ENCODE assay signal across 8 cellular contexts in genomic region chr1:6358757-6359567, GRCh38. TPM values are rescaled to one million over a fixed set of nuclear protein-coding genes. Genes with fewer than 3 reads are reported as not detected.
DNase-seq lines count a peak whose midpoint lies in the region; ATAC-seq, FAIRE-seq and TF ChIP-seq lines count a peak whose summit lies in the region.

No MANE protein-coding gene starts in this region.

- no peaks in the 10 kb centered on the region for H3K23me2 ChIP-seq in H9 (ENCODE audit: insufficient read length, low read depth, low read length, poor library complexity, severe bottlenecking)
- H3K23me2 ChIP-seq in H1 (ENCODE audit: low read depth, low read length), result no peaks in the 10 kb centered on the region

- no peak for TF ChIP-seq RAD21 in H1 (IDR thresholded peaks at IDR 0.05 in 1 of 2, conservative IDR thresholded peaks at IDR 0.05 in 1 of 2; ENCODE audit: low read depth in 2 of 2, low read length in 2 of 2)

- H2BK5ac ChIP-seq in H9 (ENCODE audit: insufficient read length, low read length) (no peak overlapping the region), H1 (ENCODE audit: low read depth, low read length) (peak overlapping the region; percentile 35; the same call in 1 of the 2 replicates)

- H2BK15ac ChIP-seq in H9 (ENCODE audit: low read depth, low read length) (no peak overlapping the region), H1 (ENCODE audit: low read length) (0 out of 2 replicates have a peak overlapping the region, but pooled peaks have one; percentile 29)

- no peak overlapping the region for H3K56ac ChIP-seq in H9 (ENCODE audit: insufficient read length, low read depth, low read length)
- H3K56ac ChIP-seq in H1 (replicated peaks; ENCODE audit: insufficient read length, low read depth, low read length), result no peak overlapping the region

- CTCF ChIA-PET in WTC11 (lab: Charles Lee) (interaction anchor here (0.6 to 5.1 kb wide), 23 partner anchors 9 to 152 kb away, joined by 3 to 54 read pairs (median 11); partner anchors contain the start of genes ACOT7, HES2, HES3 and RNF207), H1 (lab: Charles Lee; ENCODE audit: partially characterized antibody) (interaction anchor here (0.5 to 34.3 kb wide), 15 partner anchors 10 to 151 kb away, joined by 3 to 1769 read pairs (median 7); partner anchors contain the start of genes ACOT7, HES2 and HES3)

- no peaks in the 10 kb centered on the region for H3K9me3 ChIP-seq in H9 (ENCODE audit: control insufficient read depth, low read depth, low read length)
- H3K9me3 ChIP-seq in H1 (ENCODE audit: insufficient read depth in 2 of 2, low read depth in 1 of 2, low read length in 1 of 2), result no peaks in the 10 kb centered on the region

- H3K36me3 Mint-ChIP-seq in H9 (ENCODE audit: insufficient read depth in 1 of 3, low read depth in 3 of 3) (peaks cover 7 to 9% (median 8%) of the 10 kb centered on the region in 3 experiments; a peak in 4 of 7 replicates), WTC11 (no peaks in the 10 kb centered on the region), nephron (ENCODE audit: low read depth) (peaks cover 5% of the 10 kb centered on the region)

- H3K4me1 ChIP-seq in H9 (ENCODE audit: insufficient read depth, low read length) (no peaks in the 10 kb centered on the region), H1 (replicated peaks in 1 of 4; ENCODE audit: control insufficient read depth in 3 of 4, insufficient read depth in 4 of 4, low read length in 3 of 4) (peaks cover 3 to 27% (median 14%) of the 10 kb centered on the region in 4 experiments)

- ATAC-seq in WTC11, result no peak

- no peak overlapping the region for H4K5ac ChIP-seq in H9 (ENCODE audit: insufficient read length, low read depth, low read length)
- no peak overlapping the region for H4K5ac ChIP-seq in H1 (ENCODE audit: insufficient read length, low read depth, low read length)

- WGBS in H9 (ENCODE audit: extremely low coverage, insufficient read length, low lambda C conversion rate), result no CpG with 5 or more reads among the region's 15 CpGs
- 77% methylated on average over 14 of the region's 15 CpGs; no CpG with 5 or more reads in 1 of the 2 experiments for WGBS in H1 (ENCODE audit: extremely low coverage in 1 of 2, insufficient coverage in 1 of 2, insufficient read length in 1 of 2, insufficient replicate concordance in 2 of 2, low coverage in 1 of 2, low lambda C conversion rate in 2 of 2, missing lambda C conversion rate in 1 of 2), 2 experiments

- no peaks in the 10 kb centered on the region for H3K36me3 ChIP-seq in H1 (ENCODE audit: control insufficient read depth in 2 of 4, insufficient read depth in 4 of 4, low read length in 3 of 4)

- peak overlapping the region in 2 of 3 experiments; percentile 75 to 87; a peak in 2 of 7 replicates for H3K27ac Mint-ChIP-seq in H9
- peak overlapping the region; percentile 76 for H3K27ac Mint-ChIP-seq in WTC11
- H3K27ac Mint-ChIP-seq in nephron, result peak overlapping the region; percentile 88 to 93 (median 89)

- H2BK120ac ChIP-seq in H9 (ENCODE audit: low read depth, low read length, poor library complexity, severe bottlenecking), result no peak overlapping the region
- H2BK120ac ChIP-seq in H1 (replicated peaks; ENCODE audit: low read depth, low read length), result no peak overlapping the region

- no peak overlapping the region for H4K8ac ChIP-seq in H9 (replicated peaks; ENCODE audit: insufficient read length, low read depth, low read length)
- H4K8ac ChIP-seq in H1 (ENCODE audit: extremely low read depth, insufficient read depth, low read length), result 0 out of 2 replicates have a peak overlapping the region, but pooled peaks have one; percentile 39

- H2AK5ac ChIP-seq in H9 (ENCODE audit: insufficient read length, low read length), result no peak overlapping the region
- H2AK5ac ChIP-seq in H1 (ENCODE audit: low read depth, low read length), result no peak overlapping the region

- H2AFZ ChIP-seq in H9 (ENCODE audit: low read length), result no peak overlapping the region
- no peak overlapping the region for H2AFZ ChIP-seq in H1 (ENCODE audit: low read length)

- H2BK12ac ChIP-seq in H9 (ENCODE audit: insufficient read length, low read depth, low read length) (no peak overlapping the region), H1 (ENCODE audit: low read depth, low read length) (peak overlapping the region; percentile 35; the same call in 1 of the 2 replicates)

- H3K4ac ChIP-seq in H9 (ENCODE audit: low read depth, low read length), result no peak overlapping the region
- H3K4ac ChIP-seq in H1 (replicated peaks; ENCODE audit: insufficient read length, low read depth, low read length), result peak overlapping the region; percentile 41

- no peak overlapping the region for H3K4me2 ChIP-seq in H9 (ENCODE audit: insufficient read depth, insufficient read length, low read length)
- H3K4me2 ChIP-seq in H1 (ENCODE audit: insufficient read depth in 1 of 2, low read depth in 2 of 2, low read length in 2 of 2), result peak overlapping the region in 1 of 2 experiments; percentile 9; a peak in 1 of 4 replicates

- TF ChIP-seq CTCF in H9 (conservative IDR thresholded peaks at IDR 0.05) (no peak), WTC11 (IDR thresholded peaks at IDR 0.05) (no peak), H1 (IDR thresholded peaks at IDR 0.05; ENCODE audit: control extremely low read depth in 1 of 3, insufficient read depth in 1 of 3, low read depth in 1 of 3, low read length in 3 of 3) (no peak), nephron (IDR thresholded peaks at IDR 0.05; ENCODE audit: unreplicated experiment in 3 of 3) (no peak)

- no peaks in the 10 kb centered on the region for H3K79me1 ChIP-seq in H9 (ENCODE audit: insufficient read depth, low read depth, low read length, poor library complexity, severe bottlenecking)
- peaks cover 20% of the 10 kb centered on the region for H3K79me1 ChIP-seq in H1 (ENCODE audit: low read depth, low read length)

- no peaks in the 10 kb centered on the region for H4K20me1 ChIP-seq in H9 (ENCODE audit: control insufficient read depth, insufficient read depth, insufficient read length)
- H4K20me1 ChIP-seq in H1 (replicated peaks in 1 of 2; ENCODE audit: control insufficient read depth in 1 of 2, insufficient read depth in 2 of 2, low read length in 2 of 2), result peaks cover 7 to 26% of the 10 kb centered on the region in 2 experiments

- peak overlapping the region; percentile 6; the same call in 1 of the 2 replicates for H3K14ac ChIP-seq in H9 (ENCODE audit: insufficient read depth, low read length)
- H3K14ac ChIP-seq in H1 (ENCODE audit: insufficient read length), result no peak overlapping the region

- H3K4me1 Mint-ChIP-seq in H9, result peaks cover 28 to 41% of the 10 kb centered on the region in 2 experiments
- H3K4me1 Mint-ChIP-seq in WTC11, result peaks cover 47% of the 10 kb centered on the region
- peaks cover 34% of the 10 kb centered on the region for H3K4me1 Mint-ChIP-seq in nephron

- in situ Hi-C loops in Caki2 (cut with HindIII; ENCODE audit: low pct_unique_long_range_greater_than_20kb, low sequenced_read_pairs), result no loop called here

- FAIRE-seq in H1 (lab: Jason Lieb, UNC), result no peak

- H3K79me2 ChIP-seq in H9 (ENCODE audit: insufficient read depth, low read length) (peaks cover 5% of the 10 kb centered on the region; the same call in 1 of the 2 replicates), H1 (ENCODE audit: control insufficient read depth in 1 of 2, insufficient read depth in 2 of 2, low read length in 2 of 2) (peaks cover 0 to 45% of the 10 kb centered on the region in 2 experiments; a peak in 3 of 4 replicates)

- H3K27ac ChIP-seq in H9 (ENCODE audit: insufficient read length, low read depth, low read length) (no peak overlapping the region), H1 (ENCODE audit: low read depth, low read length) (peak overlapping the region; percentile 21; the same call in 1 of the 2 replicates)

- H2BK20ac ChIP-seq in H9 (ENCODE audit: low read depth, low read length, poor library complexity, severe bottlenecking) (no peak overlapping the region), H1 (ENCODE audit: low read length) (no peak overlapping the region)

- H3T11ph ChIP-seq in H9 (ENCODE audit: low read length), result no peak overlapping the region

- H3K27me3 Mint-ChIP-seq in H9 (ENCODE audit: low read depth), result peaks cover 2% of the 10 kb centered on the region; the same call in 1 of the 2 replicates
- no peaks in the 10 kb centered on the region for H3K27me3 Mint-ChIP-seq in WTC11 (ENCODE audit: low read depth)
- H3K27me3 Mint-ChIP-seq in nephron (ENCODE audit: low read depth), result peaks cover 10% of the 10 kb centered on the region

- no peak for TF ChIP-seq POLR2A in H1 (IDR thresholded peaks at IDR 0.05; ENCODE audit: control extremely low read depth in 1 of 2, low read depth in 2 of 2, low read length in 2 of 2)

- POLR2A ChIA-PET in WTC11 (lab: Charles Lee), result interaction anchor here (0.7 kb wide), 1 partner anchor 111 kb away, joined by 5 read pairs; no protein-coding TSS in a partner anchor
- POLR2A ChIA-PET in H1 (lab: Charles Lee; ENCODE audit: partially characterized antibody), result interaction anchor here (1.1 to 1.4 kb wide), 3 partner anchors 40 to 244 kb away, joined by 3 to 6 read pairs (median 4); partner anchors contain the start of gene KLHL21

- H3K9me3 Mint-ChIP-seq in H9, result peaks cover 7 to 8% of the 10 kb centered on the region in 2 experiments; a peak in 4 of 5 replicates
- no peaks in the 10 kb centered on the region for H3K9me3 Mint-ChIP-seq in WTC11
- peaks cover 7% of the 10 kb centered on the region for H3K9me3 Mint-ChIP-seq in nephron

- H3K23ac ChIP-seq in H9 (ENCODE audit: insufficient read length, low read depth, low read length) (no peak overlapping the region), H1 (ENCODE audit: insufficient read length) (no peak overlapping the region)

- no peaks in the 10 kb centered on the region for H3K27me3 ChIP-seq in H9 (ENCODE audit: insufficient read depth, low read length)
- H3K27me3 ChIP-seq in H1 (replicated peaks in 1 of 4; ENCODE audit: control insufficient read depth in 3 of 4, extremely low read depth in 1 of 4, insufficient read depth in 3 of 4, low read length in 3 of 4), result no peaks in the 10 kb centered on the region

- H3K9ac ChIP-seq in H9 (ENCODE audit: extremely low read depth, insufficient read length, low read length) (no peak overlapping the region), H1 (replicated peaks in 1 of 4; ENCODE audit: extremely low read depth in 1 of 4, low read depth in 3 of 4, low read length in 3 of 4) (no peak overlapping the region)

- H3K4me3 ChIP-seq in H1 (ENCODE audit: extremely low read depth in 1 of 4, insufficient read depth in 2 of 4, low read depth in 3 of 4, low read length in 4 of 4), result no peak overlapping the region

- DNase-seq in Caki2 (ENCODE audit: low read depth) (peak; percentile 46), H9 (no peak), WTC11 (ENCODE audit: low spot score) (no peak), H1 (ENCODE audit: low read depth in 1 of 2, low spot score in 2 of 2) (no peak), cerebellar nuclear complex (lab: John Stamatoyannopoulos, UW) (no peak), COLO668 (lab: John Stamatoyannopoulos, UW; ENCODE audit: unreplicated experiment) (no peak), NCI-H526 (lab: John Stamatoyannopoulos, UW) (no peak)

- H4K91ac ChIP-seq in H9 (ENCODE audit: insufficient read length, low read depth, low read length) (no peak overlapping the region), H1 (replicated peaks; ENCODE audit: insufficient read length, low read length) (no peak overlapping the region)

- H3K4me3 Mint-ChIP-seq in H9 (no peak overlapping the region; a peak in 1 of 5 replicates), WTC11 (no peak overlapping the region), nephron (peak overlapping the region in 1 of 3 experiments; percentile 17)

- no peak for TF ChIP-seq EP300 in H1 (IDR thresholded peaks at IDR 0.05; ENCODE audit: borderline replicate concordance in 1 of 2, low read depth in 2 of 2, low read length in 2 of 2)

- peak overlapping the region; percentile 9 for H3K18ac ChIP-seq in H9 (ENCODE audit: insufficient read length, low read depth, low read length)
- H3K18ac ChIP-seq in H1 (ENCODE audit: extremely low read depth, low read length), result peak overlapping the region; percentile 60; the same call in 1 of the 2 replicates

RNA-seq across cellular contexts. Expression of gene ACOT7, which starts 34.6 kb away (rescaled TPM):
- 145 and 177 TPM in 2 replicates for total RNA-seq in Caki2 (2014; rRNA removed; shearing (Covaris generic); ENCODE audit: low replicate concordance)
- total RNA-seq in H9 (2021) (85.2 and 87.4 TPM in 2 replicates), WTC11 (2021) (133 to 151 TPM (median 137 TPM) in 3 replicates)
- 150 and 151 TPM in 2 replicates for total RNA-seq in H1 (2021; fragmentation: NEBNext Ultra II Directional; extraction: Animal tissue kit (Norgen Biotek cat#: 25700))
- 214 and 263 TPM in 2 replicates for polyA plus RNA-seq in H1 (2011; rRNA removed)
- 194 TPM for polyA plus RNA-seq in H1 (2011; cell fraction: cytosol; rRNA removed)
- 168 TPM for polyA plus RNA-seq in H1 (2011; cell fraction: nucleus; rRNA removed)
- 126 to 192 TPM (median 179 TPM) in 4 replicates for polyA plus RNA-seq in H1 (2012, experiment 1 of 2)
- 213 TPM for polyA plus RNA-seq in H1 (2012, experiment 2 of 2)
- 128 TPM for polyA plus RNA-seq in H1 (2013, experiment 1 of 2)
- polyA plus RNA-seq in H1 (2013, experiment 2 of 2), result 131 TPM
- 103 and 119 TPM in 2 replicates for polyA minus RNA-seq in H1 (2011; rRNA and poly(A)+ RNA removed)
- 58.6 TPM for polyA minus RNA-seq in H1 (2011; cell fraction: cytosol; rRNA and poly(A)+ RNA removed)
- 43.6 TPM for polyA minus RNA-seq in H1 (2011; cell fraction: nucleus; rRNA and poly(A)+ RNA removed)
